ENCODE assay signal across 8 cellular contexts in genomic region chr7:16753102-16753931, GRCh38. TPM values are rescaled to one million over a fixed set of nuclear protein-coding genes. Genes with fewer than 3 reads are reported as not detected.
DNase-seq lines count a peak whose midpoint lies in the region; ATAC-seq and TF ChIP-seq lines count a peak whose summit lies in the region.

TSS of gene TSPAN13 (plus strand) at chr7:16753755. CDS start at chr7:16753968, 213 bp downstream.

- no peak for DNase-seq in AG09309 (ENCODE audit: low read depth)
- DNase-seq in HuH-7.5 (ENCODE audit: low spot score), result peak; percentile 82
- peak; percentile 92 for DNase-seq in NT2/D1 (ENCODE audit: low read depth, low spot score)
- DNase-seq in activated T-cell treated with anti-CD3 and anti-CD28 coated beads, Interleukin-2, amount 50 U/mL, for 1 hour, result peak; percentile 40
- peak; percentile 87 to 89 for DNase-seq in erythroblast (lab: John Stamatoyannopoulos, UW)
- DNase-seq in mucosa of gallbladder (ENCODE audit: low spot score), result peak; percentile 90
- DNase-seq in stimulated activated CD8-positive, alpha-beta memory T cell treated with anti-CD3 and anti-CD28 coated beads, Interleukin-7, amount 100 ng/mL, for 1 hour (ENCODE audit: low read depth in 2 of 2), result peak; percentile 5 to 12

- peak within 1 kb of the TSS; percentile 74 for H3K9ac ChIP-seq in NT2/D1 (ENCODE audit: insufficient read length, low read depth)

- TF ChIP-seq POLR2A in erythroblast (IDR thresholded peaks at IDR 0.05; ENCODE audit: low read length), result peak; percentile 55

- peaks cover 18% of the 10 kb centered on the region for H3K27me3 ChIP-seq in NT2/D1 (ENCODE audit: insufficient read depth, insufficient read length)

- no peak for TF ChIP-seq CTCF in AG09309 (IDR thresholded peaks at IDR 0.05; ENCODE audit: control insufficient read depth, insufficient read depth, low read depth, low read length, missing control alignments)

- peak; percentile 82 for ATAC-seq in GM19438 (IDR thresholded peaks at IDR 0.05; ENCODE audit: low read depth, unreplicated experiment)

- no peaks in the 10 kb centered on the region for H3K36me3 ChIP-seq in NT2/D1 (ENCODE audit: insufficient read depth, insufficient read length, low read length)

- no peaks in the 10 kb centered on the region for H3K9me3 ChIP-seq in NT2/D1 (ENCODE audit: insufficient read depth, low read length)

- no peaks in the 10 kb centered on the region for H3K4me1 ChIP-seq in NT2/D1 (ENCODE audit: insufficient read depth, insufficient read length)

- peak within 1 kb of the TSS; percentile 75 for H3K4me3 ChIP-seq in AG09309 (ENCODE audit: control insufficient read depth, low read depth, low read length)
- peak within 1 kb of the TSS; percentile 92 for H3K4me3 ChIP-seq in NT2/D1 (ENCODE audit: insufficient read length, low read depth)

RNA-seq across cellular contexts. Expression of gene TSPAN13, which starts in this region (rescaled TPM):
- 118 TPM for total RNA-seq in mucosa of gallbladder
